Comparison of ENCODE assay signal across 13 cellular contexts in genomic region chr12:112112423-112113132, GRCh38. TPM values are rescaled to one million over a fixed set of nuclear protein-coding genes. Genes with fewer than 3 reads are reported as not detected.
A peak's percentile ranks its signal among the peaks of the same experiment; 100 is the strongest.
DNase-seq lines count a peak whose midpoint lies in the region; TF ChIP-seq lines count a peak whose summit lies in the region.
"Had no signal": no experiment of that assay in that cellular context is flagged by ENCODE, and none has a peak within 500 bp of the region (broad histone marks: within the 10 kb centered on the region; RNA-seq: fewer than 3 reads in every experiment).

No MANE protein-coding gene starts in this region.

- H2AFZ ChIP-seq in mammary epithelial cell (ENCODE audit: low read depth, low read length), result peak overlapping the region; percentile 84
- H2AFZ ChIP-seq in hepatocyte, result no peak overlapping the region

- H3K4me1 Mint-ChIP-seq in neural crest cell, result peaks cover 38% of the 10 kb centered on the region

- H3K27ac ChIP-seq in HUES48 (ENCODE audit: low read depth, low read length), result peak overlapping the region; percentile 2
- peak overlapping the region; percentile 85 for H3K27ac ChIP-seq in mammary epithelial cell (ENCODE audit: insufficient read depth, low read depth, low read length)
- no peak overlapping the region for H3K27ac ChIP-seq in hepatocyte
- H3K27ac ChIP-seq: left ventricle myocardium inferior had no signal

- H3K4me2 ChIP-seq in mammary epithelial cell (ENCODE audit: insufficient read depth, low read depth, low read length) (peak overlapping the region; percentile 68), hepatocyte (no peak overlapping the region)

- no TSS peak for BruUV-seq in mammary epithelial cell (replicated peaks; lab: Mats Ljungman, UMichigan)

- H3K27me3 ChIP-seq in HUES48 (ENCODE audit: control insufficient read depth, insufficient read depth, low read length), result no peaks in the 10 kb centered on the region
- H3K27me3 ChIP-seq in mammary epithelial cell (ENCODE audit: insufficient read depth, low read length), result no peaks in the 10 kb centered on the region
- H3K27me3 ChIP-seq in hepatocyte, result no peaks in the 10 kb centered on the region

- no peaks in the 10 kb centered on the region for H3K36me3 ChIP-seq in HUES48 (ENCODE audit: control insufficient read depth, insufficient read depth, low read length)
- no peaks in the 10 kb centered on the region for H3K36me3 ChIP-seq in mammary epithelial cell (ENCODE audit: insufficient read depth, low read length)
- H3K36me3 ChIP-seq in hepatocyte (replicated peaks; ENCODE audit: insufficient read depth, low read depth), result no peaks in the 10 kb centered on the region
- H3K36me3 ChIP-seq: left ventricle myocardium inferior had no signal

- TF ChIP-seq CTCF in mammary epithelial cell (conservative IDR thresholded peaks at IDR 0.05 in 1 of 2, IDR thresholded peaks at IDR 0.05 in 1 of 2; ENCODE audit: extremely low read depth in 1 of 2, insufficient read depth in 1 of 2, low read depth in 1 of 2, low read length in 2 of 2) (peak; percentile 18 to 51), neural crest cell (conservative IDR thresholded peaks at IDR 0.05) (no peak), hepatocyte (IDR thresholded peaks at IDR 0.05; ENCODE audit: poor library complexity) (no peak)

- no peaks in the 10 kb centered on the region for H3K27me3 Mint-ChIP-seq in neural crest cell (ENCODE audit: low read depth)
- H3K27me3 Mint-ChIP-seq: dendritic cell treated with granulocyte-macrophage colony-stimulating factor and Interleukin-4, amounts not matched to agents 40 ng/mL and 50 ng/mL, for 4 days had no signal

- H3K4me3 ChIP-seq in HUES48 (ENCODE audit: low read depth, low read length) (no peak overlapping the region), mammary epithelial cell (replicated peaks in 1 of 3; ENCODE audit: insufficient read depth in 1 of 3, low read depth in 2 of 3, low read length in 3 of 3) (no peak overlapping the region), hepatocyte (no peak overlapping the region)
- H3K4me3 ChIP-seq: left ventricle myocardium inferior had no signal

- H3K79me2 ChIP-seq in mammary epithelial cell (ENCODE audit: insufficient read depth, low read length) (peaks cover 15% of the 10 kb centered on the region), hepatocyte (peaks cover 13% of the 10 kb centered on the region)

- in situ Hi-C loops in Caki2 (cut with HindIII; ENCODE audit: low pct_unique_long_range_greater_than_20kb, low sequenced_read_pairs) (no loop called here), mammary epithelial cell (cut with MboI; ENCODE audit: low sequenced_read_pairs in 2 of 2) (no loop called here), KBM-7 (cut with MboI; ENCODE audit: low pct_unique_long_range_greater_than_20kb, low sequenced_read_pairs) (no loop called here)

- intact Hi-C loops in mammary epithelial cell (cut with micrococcal nuclease), result loop anchor here (1.0 to 10.0 kb wide), 2 partner anchors 82 to 275 kb away; no protein-coding TSS in a partner anchor

- dilution Hi-C loops in mammary epithelial cell (cut with HindIII; ENCODE audit: low sequenced_read_pairs), result no loop called here

- 13% methylated on average over 6 of the region's 6 CpGs for WGBS in mammary epithelial cell (ENCODE audit: low coverage, missing lambda C conversion rate)
- 88% methylated on average over 6 of the region's 6 CpGs for WGBS in hepatocyte (ENCODE audit: low lambda C conversion rate, missing lambda C conversion rate)

- H3K4me3 Mint-ChIP-seq in neural crest cell, result peak overlapping the region; percentile 16
- H3K4me3 Mint-ChIP-seq: dendritic cell treated with granulocyte-macrophage colony-stimulating factor and Interleukin-4, amounts not matched to agents 40 ng/mL and 50 ng/mL, for 4 days had no signal

- H3K9ac ChIP-seq in HUES48 (ENCODE audit: low read depth, low read length) (no peak overlapping the region), mammary epithelial cell (ENCODE audit: insufficient read depth, low read length) (peak overlapping the region; percentile 68)

- no peaks in the 10 kb centered on the region for H3K9me2 ChIP-seq in hepatocyte (replicated peaks; ENCODE audit: insufficient read depth)

- H3K9me3 ChIP-seq in HUES48 (ENCODE audit: control insufficient read depth, insufficient read depth, low read length), result no peaks in the 10 kb centered on the region
- no peaks in the 10 kb centered on the region for H3K9me3 ChIP-seq in mammary epithelial cell (replicated peaks; ENCODE audit: insufficient read depth, low read length)
- no peaks in the 10 kb centered on the region for H3K9me3 ChIP-seq in hepatocyte (ENCODE audit: low read depth)
- H3K9me3 ChIP-seq: left ventricle myocardium inferior had no signal

- H3K36me3 Mint-ChIP-seq in neural crest cell (ENCODE audit: low read depth), result no peaks in the 10 kb centered on the region

- H3K4me1 ChIP-seq in HUES48 (ENCODE audit: control insufficient read depth, insufficient read depth, low read length), result peaks cover 29% of the 10 kb centered on the region
- H3K4me1 ChIP-seq in mammary epithelial cell (ENCODE audit: insufficient read depth, low read length), result peaks cover 31% of the 10 kb centered on the region
- H3K4me1 ChIP-seq in hepatocyte (ENCODE audit: insufficient read depth), result peaks cover 20% of the 10 kb centered on the region

- DNase-seq in Caki2 (ENCODE audit: low read depth), result peak; percentile 91
- DNase-seq in mammary epithelial cell, result peak; percentile 94
- DNase-seq in neural crest cell (ENCODE audit: low read depth, low spot score), result no peak
- no peak for DNase-seq in EL
- no peak for DNase-seq in hepatocyte (ENCODE audit: low spot score)
- no peak for DNase-seq in SW 1271 (lab: John Stamatoyannopoulos, UW)
- DNase-seq in KBM-7, result no peak
- DNase-seq: C1 segment of cervical spinal cord, left ventricle myocardium inferior, NCI-H2081, T-helper 9 cell had no signal

- H4K20me1 ChIP-seq in mammary epithelial cell (ENCODE audit: insufficient read depth, low read length) (no peaks in the 10 kb centered on the region), hepatocyte (ENCODE audit: insufficient read depth, poor library complexity, severe bottlenecking) (peaks cover 4% of the 10 kb centered on the region)

- H3K9me3 Mint-ChIP-seq in neural crest cell, result no peaks in the 10 kb centered on the region
- H3K9me3 Mint-ChIP-seq: dendritic cell treated with granulocyte-macrophage colony-stimulating factor and Interleukin-4, amounts not matched to agents 40 ng/mL and 50 ng/mL, for 4 days had no signal

- CTCF ChIA-PET in mammary epithelial cell (lab: Charles Lee; ENCODE audit: low non-redundant PET), result interaction anchor here (0.6 to 0.7 kb wide), 2 partner anchors 13 to 99 kb away, joined by 3 read pairs; partner anchors contain the start of gene TRAFD1

- no peak overlapping the region for H3K27ac Mint-ChIP-seq in neural crest cell (ENCODE audit: unreplicated experiment)
- H3K27ac Mint-ChIP-seq: dendritic cell treated with granulocyte-macrophage colony-stimulating factor and Interleukin-4, amounts not matched to agents 40 ng/mL and 50 ng/mL, for 4 days had no signal

RNA-seq across cellular contexts. Expression of gene NAA25, which starts 4.0 kb away (rescaled TPM):
- total RNA-seq in Caki2 (2014; rRNA removed; shearing (Covaris generic); ENCODE audit: low replicate concordance), result 7.9 and 29.2 TPM in 2 replicates
- total RNA-seq in mammary epithelial cell, result 10 to 100 TPM; 23.7 to 37.0 TPM
- 13.0 TPM for polyA plus RNA-seq in mammary epithelial cell
- 25.7 TPM for polyA minus RNA-seq in mammary epithelial cell
- 35.9 and 36.8 TPM in 2 replicates for total RNA-seq in neural crest cell
- total RNA-seq in hepatocyte, result 19.1 and 22.1 TPM in 2 replicates
- polyA plus RNA-seq in hepatocyte, result 18.5 and 18.7 TPM in 2 replicates

RNA-seq across cellular contexts. Expression of gene TRAFD1, which starts 12.8 kb away (rescaled TPM):
- total RNA-seq in Caki2 (2014; rRNA removed; shearing (Covaris generic); ENCODE audit: low replicate concordance), result 26.4 and 32.3 TPM in 2 replicates
- 10 to 100 TPM; 20.0 to 32.3 TPM for total RNA-seq in mammary epithelial cell
- polyA plus RNA-seq in mammary epithelial cell, result 16.2 TPM
- polyA minus RNA-seq in mammary epithelial cell, result 16.5 TPM
- 41.5 and 44.2 TPM in 2 replicates for total RNA-seq in neural crest cell
- total RNA-seq in hepatocyte, result 33.9 and 37.1 TPM in 2 replicates
- polyA plus RNA-seq in hepatocyte, result 37.3 and 39.4 TPM in 2 replicates

Comparison
In these comparisons a context has a peak if more than half of its experiments do, and no peak if none do; other contexts are left out.
1. DNase-seq: peak in Caki2 (single experiment) and mammary epithelial cell (single experiment); none in neural crest cell (single experiment), EL (single experiment), hepatocyte (single experiment), SW 1271 (0 of 2) and KBM-7 (single experiment).
2. CTCF ChIP-seq: peak in mammary epithelial cell (2 of 2); none in neural crest cell (single experiment) and hepatocyte (single experiment).